In the genomic region with DNA sequence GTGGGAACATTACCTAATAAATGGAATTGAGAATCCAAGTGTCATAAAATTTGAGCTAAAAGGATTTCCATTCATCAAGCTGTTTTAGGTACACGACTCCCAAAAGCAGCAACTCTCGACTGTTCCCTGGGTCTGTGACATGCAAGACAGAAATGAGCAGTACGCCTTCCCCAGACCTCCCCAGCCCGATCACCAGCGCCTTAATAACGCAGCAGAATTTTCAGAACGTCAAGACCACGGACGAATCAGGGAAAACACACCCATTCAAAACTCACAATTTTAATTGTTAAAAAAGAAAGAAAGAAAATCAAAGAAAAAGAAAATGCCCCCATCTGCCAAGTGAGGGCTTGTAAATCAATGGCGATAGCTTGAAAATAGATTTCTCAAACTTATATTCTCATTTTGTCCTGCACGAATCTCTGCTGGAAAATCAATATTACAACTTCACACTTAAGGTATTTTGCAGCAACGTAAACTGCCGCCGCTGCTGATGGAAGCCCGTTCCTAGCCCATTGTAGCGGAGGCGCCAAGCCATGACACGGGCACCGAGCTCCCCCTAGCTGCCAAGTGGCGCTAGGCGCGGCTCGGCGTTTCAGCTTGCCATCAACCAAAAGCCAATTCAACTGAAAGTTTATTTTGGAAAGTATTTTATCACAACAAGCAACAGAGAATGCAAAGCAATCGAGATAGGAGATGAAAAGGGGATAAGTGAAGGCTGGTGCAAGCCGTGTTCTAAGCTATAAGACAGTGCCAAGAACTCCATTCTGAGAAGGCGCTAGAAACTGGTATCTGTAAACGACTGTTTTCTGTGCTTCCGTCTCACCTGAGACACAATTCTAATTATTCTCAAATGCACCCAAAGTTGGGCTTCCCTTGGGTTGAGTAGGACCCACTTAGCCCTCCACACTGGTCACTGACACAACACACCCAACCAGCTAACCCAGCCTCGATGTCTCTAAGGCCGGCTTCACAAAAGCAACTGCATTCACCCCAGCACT, we compare ENCODE assay signal across 8 cellular contexts. TPM values are rescaled to one million over a fixed set of nuclear protein-coding genes. Genes with fewer than 3 reads are reported as not detected.
DNase-seq lines count a peak whose midpoint lies in the region; ATAC-seq and TF ChIP-seq lines count a peak whose summit lies in the region.

No MANE protein-coding gene starts in this region.

- CTCF ChIA-PET in naive thymus-derived CD4-positive, alpha-beta T cell (lab: Charles Lee) = interaction anchor here (0.8 to 4.2 kb wide), 20 partner anchors 11 to 1289 kb away, joined by 3 to 53 read pairs (median 6); no protein-coding TSS in a partner anchor

- intact Hi-C loops in naive thymus-derived CD4-positive, alpha-beta T cell (cut with micrococcal nuclease) = loop anchor here (1.0 to 10.0 kb wide), 13 partner anchors 23 to 1664 kb away; a partner anchor contains a TSS

- peak overlapping the region; percentile 98 for H3K27ac ChIP-seq in naive thymus-derived CD4-positive, alpha-beta T cell (ENCODE audit: low read depth, low read length)

- H3K9me3 ChIP-seq in naive thymus-derived CD4-positive, alpha-beta T cell (ENCODE audit: control insufficient read depth in 2 of 3, low read length in 3 of 3) = no peaks in the 10 kb centered on the region

- H3K4me1 Mint-ChIP-seq in naive thymus-derived CD4-positive, alpha-beta T cell = peaks cover 43 to 66% (median 54%) of the 10 kb centered on the region in 7 donors
- H3K4me1 Mint-ChIP-seq in stimulated activated memory B cell treated with anti-CD40 and anti-IgM and Interleukin-4, amounts not matched to agents 10 μg/mL and 1 μg/mL and 100 μg/mL, for 72 hours = peaks cover 16% of the 10 kb centered on the region

- DNase-seq in ACHN (peak; percentile 53), NOMO-1 treated with DMSO at 0.1 percent for 48 hours (lab: John Stamatoyannopoulos, UW; ENCODE audit: unreplicated experiment) (peak; percentile 61), activated T-cell treated with anti-CD3 and anti-CD28 coated beads for 24 hours (ENCODE audit: low read depth) (peak; percentile 87), epithelial cell of proximal tubule (ENCODE audit: low read depth) (no peak)
- peak; percentile 79 to 93 (median 89) for DNase-seq in naive thymus-derived CD4-positive, alpha-beta T cell

- H3K36me3 Mint-ChIP-seq in naive thymus-derived CD4-positive, alpha-beta T cell = peaks cover 20 to 84% (median 71%) of the 10 kb centered on the region in 5 donors
- H3K36me3 Mint-ChIP-seq in stimulated activated memory B cell treated with anti-CD40 and anti-IgM and Interleukin-4, amounts not matched to agents 10 μg/mL and 1 μg/mL and 100 μg/mL, for 72 hours = no peaks in the 10 kb centered on the region

- H3K27me3 Mint-ChIP-seq in naive thymus-derived CD4-positive, alpha-beta T cell = peaks cover 0 to 10% (median 0%) of the 10 kb centered on the region in 5 donors
- H3K27me3 Mint-ChIP-seq in stimulated activated memory B cell treated with anti-CD40 and anti-IgM and Interleukin-4, amounts not matched to agents 10 μg/mL and 1 μg/mL and 100 μg/mL, for 72 hours = peaks cover 89% of the 10 kb centered on the region

- peak; percentile 65 for ATAC-seq in GM18499 (IDR thresholded peaks at IDR 0.05; ENCODE audit: insufficient read depth, unreplicated experiment)
- peak; percentile 73 for ATAC-seq in HG03521 (IDR thresholded peaks at IDR 0.05; ENCODE audit: unreplicated experiment)
- ATAC-seq in naive thymus-derived CD4-positive, alpha-beta T cell = peak; percentile 56
- ATAC-seq in stimulated activated memory B cell treated with anti-CD40 and anti-IgM and Interleukin-4, amounts not matched to agents 10 μg/mL and 1 μg/mL and 100 μg/mL, for 72 hours = peak; percentile 53

- H3K4me3 Mint-ChIP-seq in naive thymus-derived CD4-positive, alpha-beta T cell = peak overlapping the region; percentile 92 to 100 (median 94)
- H3K4me3 Mint-ChIP-seq in stimulated activated memory B cell treated with anti-CD40 and anti-IgM and Interleukin-4, amounts not matched to agents 10 μg/mL and 1 μg/mL and 100 μg/mL, for 72 hours = no peak overlapping the region

- H3K36me3 ChIP-seq in naive thymus-derived CD4-positive, alpha-beta T cell (ENCODE audit: control insufficient read depth in 2 of 3, insufficient read depth in 3 of 3, low read length in 3 of 3) = peaks cover 0 to 37% (median 9%) of the 10 kb centered on the region in 3 experiments

- in situ Hi-C loops in ACHN (cut with HindIII; ENCODE audit: low pct_ligation_motif_present, low pct_unique_long_range_greater_than_20kb, low sequenced_read_pairs) = no loop called here

- peaks cover 0 to 20% (median 0%) of the 10 kb centered on the region in 11 donors for H3K9me3 Mint-ChIP-seq in naive thymus-derived CD4-positive, alpha-beta T cell
- H3K9me3 Mint-ChIP-seq in stimulated activated memory B cell treated with anti-CD40 and anti-IgM and Interleukin-4, amounts not matched to agents 10 μg/mL and 1 μg/mL and 100 μg/mL, for 72 hours = no peaks in the 10 kb centered on the region

- H3K27me3 ChIP-seq in naive thymus-derived CD4-positive, alpha-beta T cell (ENCODE audit: control insufficient read depth in 2 of 2, insufficient read depth in 2 of 2, low read length in 2 of 2) = no peaks in the 10 kb centered on the region

- H3K4me1 ChIP-seq in naive thymus-derived CD4-positive, alpha-beta T cell (ENCODE audit: control insufficient read depth in 2 of 2, insufficient read depth in 2 of 2, low read length in 2 of 2) = peaks cover 16 to 39% of the 10 kb centered on the region in 2 donors

- H3K4me3 ChIP-seq in epithelial cell of proximal tubule (ENCODE audit: low read depth, low read length) = no peak overlapping the region
- peak overlapping the region; percentile 90 for H3K4me3 ChIP-seq in naive thymus-derived CD4-positive, alpha-beta T cell (ENCODE audit: low read length)

- peak; percentile 98 for TF ChIP-seq CTCF in epithelial cell of proximal tubule (conservative IDR thresholded peaks at IDR 0.05; ENCODE audit: low read depth, low read length)

- H3K27ac Mint-ChIP-seq in naive thymus-derived CD4-positive, alpha-beta T cell = peak overlapping the region; percentile 99 to 100 (median 100)
- no peak overlapping the region for H3K27ac Mint-ChIP-seq in stimulated activated memory B cell treated with anti-CD40 and anti-IgM and Interleukin-4, amounts not matched to agents 10 μg/mL and 1 μg/mL and 100 μg/mL, for 72 hours

- POLR2A ChIA-PET in naive thymus-derived CD4-positive, alpha-beta T cell (lab: Charles Lee) = interaction anchor here (0.6 to 19.1 kb wide), 28 partner anchors 8 to 1937 kb away, joined by 3 to 1374 read pairs (median 6); no protein-coding TSS in a partner anchor

RNA-seq across cellular contexts. Expression of a gene that starts 5.5 kb away (rescaled TPM):
- 0.23 and 0.58 TPM in 2 replicates for total RNA-seq in epithelial cell of proximal tubule
- 100 to 1,000 TPM in 4 of 5 experiments, 10 to 100 TPM in 1; 96.3 to 269 (median 223) TPM for total RNA-seq in naive thymus-derived CD4-positive, alpha-beta T cell
- polyA plus RNA-seq in naive thymus-derived CD4-positive, alpha-beta T cell = 10 to 100 TPM; 10.9 to 11.6 TPM

Comparison
In these comparisons a context has a peak if more than half of its experiments do, and no peak if none do; other contexts are left out.
1. RNA of a gene that starts 5.5 kb away (total RNA-seq): 96.3 to 269 TPM in naive thymus-derived CD4-positive, alpha-beta T cell; 0.23 to 0.58 TPM in epithelial cell of proximal tubule; every median in the first group is over 10 times any median in the second.
2. Peak in every context shown above with its lines, with median percentiles within 50 percentile points of each other: ATAC-seq.